ENCODE assay signal across 1 cellular context in genomic region chr3:193868590-193868989, GRCh38.
TF ChIP-seq lines count a peak whose summit lies in the region.

No MANE protein-coding gene starts in this region.

TF ChIP-seq in Ishikawa, 13 proteins besides CTCF, POLR2A, EP300 and RAD21 (continued from another document):
- TF ChIP-seq, protein P1, sequence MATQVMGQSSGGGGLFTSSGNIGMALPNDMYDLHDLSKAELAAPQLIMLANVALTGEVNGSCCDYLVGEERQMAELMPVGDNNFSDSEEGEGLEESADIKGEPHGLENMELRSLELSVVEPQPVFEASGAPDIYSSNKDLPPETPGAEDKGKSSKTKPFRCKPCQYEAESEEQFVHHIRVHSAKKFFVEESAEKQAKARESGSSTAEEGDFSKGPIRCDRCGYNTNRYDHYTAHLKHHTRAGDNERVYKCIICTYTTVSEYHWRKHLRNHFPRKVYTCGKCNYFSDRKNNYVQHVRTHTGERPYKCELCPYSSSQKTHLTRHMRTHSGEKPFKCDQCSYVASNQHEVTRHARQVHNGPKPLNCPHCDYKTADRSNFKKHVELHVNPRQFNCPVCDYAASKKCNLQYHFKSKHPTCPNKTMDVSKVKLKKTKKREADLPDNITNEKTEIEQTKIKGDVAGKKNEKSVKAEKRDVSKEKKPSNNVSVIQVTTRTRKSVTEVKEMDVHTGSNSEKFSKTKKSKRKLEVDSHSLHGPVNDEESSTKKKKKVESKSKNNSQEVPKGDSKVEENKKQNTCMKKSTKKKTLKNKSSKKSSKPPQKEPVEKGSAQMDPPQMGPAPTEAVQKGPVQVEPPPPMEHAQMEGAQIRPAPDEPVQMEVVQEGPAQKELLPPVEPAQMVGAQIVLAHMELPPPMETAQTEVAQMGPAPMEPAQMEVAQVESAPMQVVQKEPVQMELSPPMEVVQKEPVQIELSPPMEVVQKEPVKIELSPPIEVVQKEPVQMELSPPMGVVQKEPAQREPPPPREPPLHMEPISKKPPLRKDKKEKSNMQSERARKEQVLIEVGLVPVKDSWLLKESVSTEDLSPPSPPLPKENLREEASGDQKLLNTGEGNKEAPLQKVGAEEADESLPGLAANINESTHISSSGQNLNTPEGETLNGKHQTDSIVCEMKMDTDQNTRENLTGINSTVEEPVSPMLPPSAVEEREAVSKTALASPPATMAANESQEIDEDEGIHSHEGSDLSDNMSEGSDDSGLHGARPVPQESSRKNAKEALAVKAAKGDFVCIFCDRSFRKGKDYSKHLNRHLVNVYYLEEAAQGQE (IDR thresholded peaks at IDR 0.05; ENCODE audit: low read depth): no peak
- TF ChIP-seq TAF1 (IDR thresholded peaks at IDR 0.05; ENCODE audit: low read depth) (no peak), EGR1 (IDR thresholded peaks at IDR 0.05) (no peak), TEAD4 (IDR thresholded peaks at IDR 0.05) (peak; percentile 25; the same call in 1 of the 2 replicates), FOXM1 (IDR thresholded peaks at IDR 0.05; ENCODE audit: borderline replicate concordance, low read depth) (peak; percentile 48; the same call in 1 of the 2 replicates), YY1 (IDR thresholded peaks at IDR 0.05; ENCODE audit: low read depth) (no peak), CEBPB (IDR thresholded peaks at IDR 0.05) (no peak)
